In the genomic region with DNA sequence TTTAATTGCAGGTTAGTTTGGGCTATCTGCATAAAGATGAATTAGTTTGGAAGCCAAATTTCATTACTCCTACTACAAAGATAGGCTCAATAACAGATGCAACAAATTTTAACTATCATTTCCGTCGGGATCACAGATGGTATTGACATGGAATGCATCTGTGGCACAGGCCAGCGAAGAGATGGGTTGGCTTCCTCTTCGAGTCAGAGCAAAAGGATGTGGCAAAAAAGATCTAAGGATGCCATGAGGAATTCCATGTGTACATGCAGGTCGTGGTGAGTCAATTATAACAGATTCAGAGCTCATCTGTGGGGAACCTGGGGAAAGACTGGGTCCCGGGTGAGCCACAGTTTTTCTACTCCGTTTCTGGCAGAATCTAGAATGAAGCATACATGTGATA, we compare ENCODE assay signal across 14 cellular contexts.
"Had no signal": no experiment of that assay in that cellular context is flagged by ENCODE, and none has a peak within 500 bp of the region (broad histone marks: within the 10 kb centered on the region; RNA-seq: fewer than 3 reads in every experiment).

No MANE protein-coding gene starts in this region.

- H3K4me3 ChIP-seq: breast epithelium, lower lobe of right lung, right lobe of liver, spleen had no signal

- DNase-seq: activated CD4-positive, alpha-beta T cell treated with anti-CD3 and anti-CD28 coated beads, Interleukin-2, amount 50 U/mL, for 1 hour; activated CD8-positive, alpha-beta memory T cell treated with anti-CD3 and anti-CD28 coated beads for 24 hours; activated naive CD4-positive, alpha-beta T cell; activated naive CD8-positive, alpha-beta T cell treated with anti-CD3 and anti-CD28 coated beads, Interleukin-2, amount 10 ng/mL, durations not matched to agents 7 days and 5 days; anterior cingulate cortex; cerebellar nuclear complex; effector CD8-positive, alpha-beta T cell; foreskin melanocyte; head of caudate nucleus; lower lobe of right lung; right lobe of liver; spleen; stimulated activated naive CD8-positive, alpha-beta T cell treated with anti-CD3 and anti-CD28 coated beads, Interleukin-15, amount 100 ng/mL, for 72 hours had no signal
